In the genomic region with DNA sequence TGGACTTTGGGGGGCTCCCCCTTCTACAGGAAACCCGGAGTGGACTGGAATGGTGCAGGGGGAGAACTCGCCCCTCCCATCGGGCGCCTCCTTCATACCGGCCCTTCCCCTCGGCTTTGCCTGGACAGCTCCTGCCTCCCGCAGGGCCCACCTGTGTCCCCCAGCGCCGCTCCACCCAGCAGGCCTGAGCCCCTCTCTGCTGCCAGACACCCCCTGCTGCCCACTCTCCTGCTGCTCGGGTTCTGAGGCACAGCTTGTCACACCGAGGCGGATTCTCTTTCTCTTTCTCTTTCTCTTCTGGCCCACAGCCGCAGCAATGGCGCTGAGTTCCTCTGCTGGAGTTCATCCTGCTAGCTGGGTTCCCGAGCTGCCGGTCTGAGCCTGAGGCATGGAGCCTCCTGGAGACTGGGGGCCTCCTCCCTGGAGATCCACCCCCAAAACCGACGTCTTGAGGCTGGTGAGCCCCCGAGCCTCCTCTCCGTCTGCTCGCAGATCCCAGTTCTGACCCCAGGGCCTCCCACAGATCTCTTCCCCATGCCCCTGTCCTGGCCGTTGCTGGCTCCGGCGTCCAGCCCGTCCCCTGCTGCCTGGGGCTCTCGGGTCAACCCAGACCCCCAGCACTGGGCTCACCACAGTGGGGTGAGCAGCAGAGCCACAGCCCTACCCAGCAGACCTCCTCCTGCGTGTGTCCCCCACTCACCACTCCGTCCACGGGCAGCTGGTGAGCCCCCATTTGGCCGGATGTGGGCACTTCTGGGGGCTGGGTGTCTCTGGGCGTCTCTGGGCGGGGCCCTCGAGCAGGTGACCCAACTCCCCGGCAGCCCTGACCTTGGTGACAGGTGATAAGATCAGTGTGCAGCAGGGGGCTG, we compare ENCODE assay signal across 1 cellular context.
TF ChIP-seq lines count a peak whose summit lies in the region.

TSS of gene TNFRSF14 (plus strand) at position 95 of the 869 bp plus-strand sequence. CDS start at position 389, 294 bp downstream.

TF ChIP-seq in HepG2, 621 proteins besides CTCF, POLR2A, EP300 and RAD21 (continued from another document and continues in another):
- TF ChIP-seq, protein P1, sequence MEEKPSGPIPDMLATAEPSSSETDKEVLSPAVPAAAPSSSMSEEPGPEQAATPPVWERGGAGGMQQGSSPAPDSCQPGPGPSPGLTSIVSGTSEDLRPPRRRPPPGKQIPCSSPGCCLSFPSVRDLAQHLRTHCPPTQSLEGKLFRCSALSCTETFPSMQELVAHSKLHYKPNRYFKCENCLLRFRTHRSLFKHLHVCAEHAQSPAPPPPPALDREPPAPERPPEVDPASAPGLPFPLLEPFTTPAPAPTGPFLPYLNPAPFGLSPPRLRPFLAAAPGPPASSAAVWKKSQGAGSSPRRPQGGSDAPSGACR (CRISPR knock-in tag; IDR thresholded peaks at IDR 0.05) = 0 out of 2 replicates have a peak, but pooled peaks have one; percentile 4
- TF ChIP-seq SP140L (CRISPR knock-in tag; IDR thresholded peaks at IDR 0.05; ENCODE audit: borderline replicate concordance) = no peak
- peak; percentile 25; the same call in 1 of the 2 replicates for TF ChIP-seq ZNF33B (CRISPR knock-in tag; IDR thresholded peaks at IDR 0.05)
- TF ChIP-seq KLF16 (CRISPR knock-in tag; IDR thresholded peaks at IDR 0.05) = no peak
- TF ChIP-seq TCF7L2 (IDR thresholded peaks at IDR 0.05; ENCODE audit: low read depth, low read length) = no peak
- TF ChIP-seq ISX (CRISPR knock-in tag; conservative IDR thresholded peaks at IDR 0.05) = no peak
- no peak for TF ChIP-seq MAFG (CRISPR knock-in tag; IDR thresholded peaks at IDR 0.05)
- TF ChIP-seq THYN1 (CRISPR knock-in tag; IDR thresholded peaks at IDR 0.05; ENCODE audit: borderline replicate concordance, low read depth) = no peak
- no peak for TF ChIP-seq NONO (IDR thresholded peaks at IDR 0.05)
- TF ChIP-seq NONO (CRISPR knock-in tag; conservative IDR thresholded peaks at IDR 0.05) = 0 out of 2 replicates have a peak, but pooled peaks have one; percentile 10
- TF ChIP-seq ZNF781 (CRISPR knock-in tag; IDR thresholded peaks at IDR 0.05; ENCODE audit: borderline replicate concordance, not compliant biosample characterization) = peak; percentile 47
- no peak; the same call in 1 of the 2 replicates for TF ChIP-seq ZNF572 (CRISPR knock-in tag; IDR thresholded peaks at IDR 0.05)
- no peak for TF ChIP-seq HNRNPUL1 (IDR thresholded peaks at IDR 0.05; ENCODE audit: low read depth, low read length)
- TF ChIP-seq GZF1 (CRISPR knock-in tag; IDR thresholded peaks at IDR 0.05) = no peak
- TF ChIP-seq ZNF280B (CRISPR knock-in tag; IDR thresholded peaks at IDR 0.05; ENCODE audit: borderline replicate concordance) = no peak
- no peak for TF ChIP-seq MXI1 (IDR thresholded peaks at IDR 0.05; ENCODE audit: borderline replicate concordance, low read depth, low read length)
- no peak for TF ChIP-seq NAIF1 (CRISPR knock-in tag; IDR thresholded peaks at IDR 0.05; ENCODE audit: borderline replicate concordance)
- no peak for TF ChIP-seq ATF1 (CRISPR knock-in tag; IDR thresholded peaks at IDR 0.05)
- TF ChIP-seq ZBTB38 (CRISPR knock-in tag; IDR thresholded peaks at IDR 0.05) = no peak
- no peak for TF ChIP-seq ZNF101 (CRISPR knock-in tag; IDR thresholded peaks at IDR 0.05; ENCODE audit: borderline replicate concordance, low read depth)
- TF ChIP-seq, protein P2, sequence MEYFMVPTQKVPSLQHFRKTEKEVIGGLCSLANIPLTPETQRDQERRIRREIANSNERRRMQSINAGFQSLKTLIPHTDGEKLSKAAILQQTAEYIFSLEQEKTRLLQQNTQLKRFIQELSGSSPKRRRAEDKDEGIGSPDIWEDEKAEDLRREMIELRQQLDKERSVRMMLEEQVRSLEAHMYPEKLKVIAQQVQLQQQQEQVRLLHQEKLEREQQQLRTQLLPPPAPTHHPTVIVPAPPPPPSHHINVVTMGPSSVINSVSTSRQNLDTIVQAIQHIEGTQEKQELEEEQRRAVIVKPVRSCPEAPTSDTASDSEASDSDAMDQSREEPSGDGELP (IDR thresholded peaks at IDR 0.05; ENCODE audit: borderline replicate concordance, low read depth) = peak; percentile 84; the same call in 1 of the 2 replicates
- no peak for TF ChIP-seq ZNF510 (CRISPR knock-in tag; IDR thresholded peaks at IDR 0.05; ENCODE audit: low read depth)
- TF ChIP-seq NFKBIZ (CRISPR knock-in tag; IDR thresholded peaks at IDR 0.05) = no peak
- no peak for TF ChIP-seq ZNF251 (CRISPR knock-in tag; IDR thresholded peaks at IDR 0.05)
- no peak for TF ChIP-seq ZNF503 (CRISPR knock-in tag; IDR thresholded peaks at IDR 0.05)
- no peak for TF ChIP-seq TEAD3 (CRISPR knock-in tag; optimal IDR thresholded peaks at IDR 0.05; ENCODE audit: borderline replicate concordance)
- no peak for TF ChIP-seq ZBTB8A (CRISPR knock-in tag; IDR thresholded peaks at IDR 0.05; ENCODE audit: borderline replicate concordance, low read depth)
- no peak for TF ChIP-seq ZNF660 (CRISPR knock-in tag; IDR thresholded peaks at IDR 0.05; ENCODE audit: borderline replicate concordance, low read depth)
- no peak for TF ChIP-seq NCOR1 (IDR thresholded peaks at IDR 0.05; ENCODE audit: borderline replicate concordance, low read length)
- no peak for TF ChIP-seq ZNF18 (CRISPR knock-in tag; IDR thresholded peaks at IDR 0.05; ENCODE audit: insufficient replicate concordance)
- TF ChIP-seq AKAP8 (CRISPR knock-in tag; IDR thresholded peaks at IDR 0.05) = no peak
- no peak for TF ChIP-seq ZNF292 (CRISPR knock-in tag; IDR thresholded peaks at IDR 0.05; ENCODE audit: borderline replicate concordance, low read depth)
- peak in 1 of 2 experiments; percentile 21; a peak in 2 of 4 replicates for TF ChIP-seq HMGXB4 (CRISPR knock-in tag; IDR thresholded peaks at IDR 0.05; ENCODE audit: borderline replicate concordance in 1 of 2, low read depth in 1 of 2)
- no peak for TF ChIP-seq ZNF33A (CRISPR knock-in tag; IDR thresholded peaks at IDR 0.05; ENCODE audit: borderline replicate concordance)
- TF ChIP-seq, protein P3, sequence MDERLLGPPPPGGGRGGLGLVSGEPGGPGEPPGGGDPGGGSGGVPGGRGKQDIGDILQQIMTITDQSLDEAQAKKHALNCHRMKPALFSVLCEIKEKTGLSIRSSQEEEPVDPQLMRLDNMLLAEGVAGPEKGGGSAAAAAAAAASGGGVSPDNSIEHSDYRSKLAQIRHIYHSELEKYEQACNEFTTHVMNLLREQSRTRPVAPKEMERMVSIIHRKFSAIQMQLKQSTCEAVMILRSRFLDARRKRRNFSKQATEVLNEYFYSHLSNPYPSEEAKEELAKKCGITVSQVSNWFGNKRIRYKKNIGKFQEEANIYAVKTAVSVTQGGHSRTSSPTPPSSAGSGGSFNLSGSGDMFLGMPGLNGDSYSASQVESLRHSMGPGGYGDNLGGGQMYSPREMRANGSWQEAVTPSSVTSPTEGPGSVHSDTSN (CRISPR knock-in tag; IDR thresholded peaks at IDR 0.05) = no peak
- 0 out of 2 replicates have a peak, but pooled peaks have one; percentile 30 for TF ChIP-seq SNAI1 (CRISPR knock-in tag; IDR thresholded peaks at IDR 0.05; ENCODE audit: borderline replicate concordance)
- 0 out of 2 replicates have a peak, but pooled peaks have one; percentile 4 for TF ChIP-seq THAP7 (CRISPR knock-in tag; IDR thresholded peaks at IDR 0.05)
